Comparison of ENCODE assay signal across 10 cellular contexts in the genomic region with DNA sequence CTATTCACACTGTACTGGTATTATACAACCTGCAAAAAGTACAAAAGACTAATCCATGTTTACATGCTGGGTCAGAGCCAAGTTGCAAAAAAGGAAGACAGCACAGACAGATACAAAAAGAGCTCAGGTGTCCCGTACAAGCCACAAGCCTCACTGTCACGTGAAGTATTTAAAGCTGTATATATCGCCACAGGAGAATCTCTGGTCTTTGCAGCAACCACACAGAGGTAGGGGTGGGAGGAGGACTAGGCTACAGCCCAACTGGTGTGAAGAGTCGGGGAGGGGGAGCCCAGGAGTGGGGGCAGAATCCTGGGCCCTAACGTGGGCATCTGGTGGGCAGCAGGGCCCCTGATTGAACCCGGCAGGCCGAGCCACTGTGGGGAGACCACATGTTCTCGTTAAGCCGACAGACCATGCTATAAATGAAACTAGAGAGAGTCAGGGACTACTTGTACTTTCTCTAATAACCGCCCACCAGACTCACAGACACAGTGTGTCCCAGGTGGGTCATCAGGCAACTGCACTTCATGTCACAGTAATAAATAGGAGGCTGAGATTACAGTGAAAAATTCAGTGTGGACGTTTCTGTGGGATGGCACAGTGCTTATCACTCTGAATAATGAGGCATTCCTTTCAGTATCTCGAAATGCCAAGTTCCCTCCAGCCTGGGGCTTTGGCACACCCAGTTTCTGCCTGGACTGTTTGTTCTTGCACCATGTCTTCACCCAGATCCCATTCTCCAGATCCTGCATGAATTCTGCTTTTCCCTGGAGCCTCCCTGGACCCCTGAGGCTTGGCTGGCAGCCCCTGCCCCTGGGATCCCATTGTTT.
DNase-seq lines count a peak whose midpoint lies in the region; ATAC-seq and TF ChIP-seq lines count a peak whose summit lies in the region.
"Had no signal": no experiment of that assay in that cellular context is flagged by ENCODE, and none has a peak within 500 bp of the region (broad histone marks: within the 10 kb centered on the region; RNA-seq: fewer than 3 reads in every experiment).

No MANE protein-coding gene starts in this region.

- peak overlapping the region; percentile 78 for H2AFZ ChIP-seq in OCI-LY3 (ENCODE audit: low read depth, low read length)

- H4K20me1 ChIP-seq in OCI-LY3 (ENCODE audit: insufficient read depth, low read length) = no peaks in the 10 kb centered on the region

- no peak overlapping the region for H3K27ac ChIP-seq in OCI-LY3 (ENCODE audit: low read length)

- no peak overlapping the region for H3K9ac ChIP-seq in OCI-LY3 (ENCODE audit: low read length)

- intact Hi-C loops in Right ventricle myocardium inferior (cut with DNase I) = no loop called here
- intact Hi-C loops in sciatic nerve (cut with DNase I) = no loop called here

- 0 out of 2 replicates have a peak overlapping the region, but pooled peaks have one; percentile 15 for H3K4me3 ChIP-seq in OCI-LY3 (ENCODE audit: low read length)

- H3K79me2 ChIP-seq in OCI-LY3 (ENCODE audit: low read length) = no peaks in the 10 kb centered on the region

- H3K9me3 ChIP-seq in OCI-LY3 (ENCODE audit: insufficient read depth, low read length) = no peaks in the 10 kb centered on the region

- no peak for TF ChIP-seq CTCF in GM13976 (IDR thresholded peaks at IDR 0.05; ENCODE audit: borderline replicate concordance, control extremely low read depth, extremely low read depth, insufficient read depth, missing control alignments)
- no peak for TF ChIP-seq CTCF in OCI-LY3 (IDR thresholded peaks at IDR 0.05; ENCODE audit: low read depth, low read length)

- DNase-seq in GM13976 (ENCODE audit: low spot score) (peak; percentile 29), Right ventricle myocardium inferior (ENCODE audit: missing footprints) (no peak), sciatic nerve (ENCODE audit: low spot score) (no peak), cortex of kidney (lab: John Stamatoyannopoulos, UW) (no peak), GOT3 (lab: John Stamatoyannopoulos, UW) (no peak), NCI-H1092 treated with DMSO at 0.1 percent for 48 hours (lab: John Stamatoyannopoulos, UW) (no peak)
- DNase-seq: activated gamma-delta T cell treated with Interleukin-2 at 50 U/mL for 16 hours; effector CD8-positive, alpha-beta T cell had no signal

- peaks cover 46% of the 10 kb centered on the region for H3K27me3 ChIP-seq in OCI-LY3 (ENCODE audit: low read depth, low read length)

- H3K36me3 ChIP-seq in OCI-LY3 (replicated peaks; ENCODE audit: low read depth, low read length) = no peaks in the 10 kb centered on the region

- in situ Hi-C loops in GM13976 (cut with MboI; ENCODE audit: low sequenced_read_pairs, unreplicated experiment) = no loop called here

- peak; percentile 81 for ATAC-seq in Right ventricle myocardium inferior
- peak; percentile 65 for ATAC-seq in sciatic nerve
- no peak for ATAC-seq in GM18511 (IDR thresholded peaks at IDR 0.05; ENCODE audit: unreplicated experiment)

- H3K4me1 ChIP-seq in OCI-LY3 (ENCODE audit: low read length) = peaks cover 29% of the 10 kb centered on the region

- peak overlapping the region; percentile 56 for H3K4me2 ChIP-seq in OCI-LY3 (ENCODE audit: low read length)
